Comparison of ENCODE assay signal across 8 cellular contexts in genomic region chrX:41922125-41922521, GRCh38. TPM values are rescaled to one million over a fixed set of nuclear protein-coding genes. Genes with fewer than 3 reads are reported as not detected.
DNase-seq lines count a peak whose midpoint lies in the region; ATAC-seq and TF ChIP-seq lines count a peak whose summit lies in the region.

No MANE protein-coding gene starts in this region.

- H3K9me3 ChIP-seq in HUES48 (ENCODE audit: control insufficient read depth, insufficient read depth, low read length), result no peaks in the 10 kb centered on the region
- no peaks in the 10 kb centered on the region for H3K9me3 ChIP-seq in WERI-Rb-1 (ENCODE audit: severe bottlenecking)
- no peaks in the 10 kb centered on the region for H3K9me3 ChIP-seq in endodermal cell (ENCODE audit: control insufficient read depth, low read length)

- peak; percentile 3 for DNase-seq in COLO668 (lab: John Stamatoyannopoulos, UW; ENCODE audit: unreplicated experiment)
- no peak for DNase-seq in WERI-Rb-1
- no peak for DNase-seq in endodermal cell
- no peak for DNase-seq in neural crest cell (ENCODE audit: low read depth, low spot score)
- DNase-seq in posterior vena cava (ENCODE audit: low spot score), result no peak

- no peak for ATAC-seq in HG03039 (IDR thresholded peaks at IDR 0.05; ENCODE audit: unreplicated experiment)
- no peak for ATAC-seq in GM18867 (IDR thresholded peaks at IDR 0.05; ENCODE audit: unreplicated experiment)

- intact Hi-C loops in posterior vena cava (cut with DNase I), result no loop called here

- H3K27ac ChIP-seq in HUES48 (ENCODE audit: low read depth, low read length) (no peak overlapping the region), WERI-Rb-1 (peak overlapping the region; percentile 88), endodermal cell (ENCODE audit: low read depth, low read length) (no peak overlapping the region)

- H3K27me3 Mint-ChIP-seq in endodermal cell (ENCODE audit: insufficient read depth) (peaks cover 2% of the 10 kb centered on the region), neural crest cell (ENCODE audit: low read depth) (no peaks in the 10 kb centered on the region)

- peak overlapping the region; percentile 89 for H3K4me3 Mint-ChIP-seq in endodermal cell
- peak overlapping the region; percentile 97 for H3K4me3 Mint-ChIP-seq in neural crest cell

- TF ChIP-seq CTCF in WERI-Rb-1 (IDR thresholded peaks at IDR 0.05; ENCODE audit: low read depth, low read length) (no peak), endodermal cell (conservative IDR thresholded peaks at IDR 0.05) (no peak), neural crest cell (conservative IDR thresholded peaks at IDR 0.05) (no peak)

- WGBS in endodermal cell (ENCODE audit: insufficient coverage in 1 of 2, insufficient read length in 1 of 2), 2 experiments, result 1% methylated on average over 12 of the region's 12 CpGs; no CpG with 5 or more reads in 1 of the 2 experiments

- peak overlapping the region; percentile 83 for H3K27ac Mint-ChIP-seq in endodermal cell
- H3K27ac Mint-ChIP-seq in neural crest cell (ENCODE audit: unreplicated experiment), result peak overlapping the region; percentile 48

- no peaks in the 10 kb centered on the region for H3K36me3 ChIP-seq in HUES48 (ENCODE audit: control insufficient read depth, insufficient read depth, low read length)
- H3K36me3 ChIP-seq in WERI-Rb-1, result no peaks in the 10 kb centered on the region
- no peaks in the 10 kb centered on the region for H3K36me3 ChIP-seq in endodermal cell (ENCODE audit: control insufficient read depth, insufficient read depth, low read length)

- H3K4me3 ChIP-seq in HUES48 (ENCODE audit: low read depth, low read length), result peak overlapping the region; percentile 94
- peak overlapping the region; percentile 54 for H3K4me3 ChIP-seq in WERI-Rb-1 (ENCODE audit: low read depth, low read length)
- peak overlapping the region; percentile 96 for H3K4me3 ChIP-seq in endodermal cell (ENCODE audit: low read length)

- H3K9ac ChIP-seq in HUES48 (ENCODE audit: low read depth, low read length) (peak overlapping the region; percentile 76; the same call in 1 of the 2 replicates), endodermal cell (ENCODE audit: extremely low read depth, low read length, poor library complexity, severe bottlenecking) (peak overlapping the region; percentile 62)

- H3K4me1 Mint-ChIP-seq in endodermal cell (peaks cover 9% of the 10 kb centered on the region), neural crest cell (peaks cover 27% of the 10 kb centered on the region)

- H3K27me3 ChIP-seq in HUES48 (ENCODE audit: control insufficient read depth, insufficient read depth, low read length), result peaks cover 10% of the 10 kb centered on the region
- H3K27me3 ChIP-seq in WERI-Rb-1 (ENCODE audit: insufficient read depth, low read depth, severe bottlenecking), result peaks cover 11% of the 10 kb centered on the region
- H3K27me3 ChIP-seq in endodermal cell (ENCODE audit: control insufficient read depth, insufficient read depth, low read length, poor library complexity, severe bottlenecking), result no peaks in the 10 kb centered on the region

- H3K9me3 Mint-ChIP-seq in endodermal cell (peaks cover 46% of the 10 kb centered on the region), neural crest cell (no peaks in the 10 kb centered on the region)

- peaks cover 16% of the 10 kb centered on the region for H3K4me1 ChIP-seq in HUES48 (ENCODE audit: control insufficient read depth, insufficient read depth, low read length)
- no peaks in the 10 kb centered on the region for H3K4me1 ChIP-seq in endodermal cell (ENCODE audit: control insufficient read depth, insufficient read depth, low read length)

- H3K36me3 Mint-ChIP-seq in endodermal cell (ENCODE audit: low read depth), result no peaks in the 10 kb centered on the region
- no peaks in the 10 kb centered on the region for H3K36me3 Mint-ChIP-seq in neural crest cell (ENCODE audit: low read depth)

RNA-seq across cellular contexts. Expression of gene CASK, which starts 1.2 kb away (rescaled TPM):
- 10 to 100 TPM; 79.1 to 87.1 TPM for total RNA-seq in endodermal cell
- 46.8 TPM for polyA plus RNA-seq in endodermal cell (2013, experiment 1 of 2)
- 45.0 TPM for polyA plus RNA-seq in endodermal cell (2013, experiment 2 of 2)
- 57.8 and 63.4 TPM in 2 replicates for total RNA-seq in neural crest cell
- total RNA-seq in posterior vena cava, result 10 to 100 TPM; 33.8 to 35.8 TPM
